ENCODE assay signal across 9 cellular contexts in genomic region chr7:36388423-36388822, GRCh38. TPM values are rescaled to one million over a fixed set of nuclear protein-coding genes. Genes with fewer than 3 reads are reported as not detected.
DNase-seq lines count a peak whose midpoint lies in the region; ATAC-seq, FAIRE-seq and TF ChIP-seq lines count a peak whose summit lies in the region.
"Had no signal": no experiment of that assay in that cellular context is flagged by ENCODE, and none has a peak within 500 bp of the region (broad histone marks: within the 10 kb centered on the region; RNA-seq: fewer than 3 reads in every experiment).

No MANE protein-coding gene starts in this region.

- intact Hi-C loops in HepG2 (cut with micrococcal nuclease; ENCODE audit: unreplicated experiment) (loop anchor here (1.0 to 5.0 kb wide), 3 partner anchors 8 to 594 kb away; partner anchors contain the start of gene SEPTIN7), right lobe of liver (cut with DNase I) (no loop called here)

- H3K4me3 ChIP-seq in HepG2 (replicated peaks in 1 of 3; ENCODE audit: insufficient read depth in 1 of 3, low read depth in 2 of 3, low read length in 3 of 3) (peak overlapping the region; percentile 58 to 97 (median 61)), right lobe of liver (no peak overlapping the region)

- H2AFZ ChIP-seq in HepG2 (ENCODE audit: low read length): peak overlapping the region; percentile 84

- in situ Hi-C loops in HepG2 (cut with HindIII; ENCODE audit: extremely low pct_ligation_motif_present, low pct_unique_long_range_greater_than_20kb): no loop called here

- no peaks in the 10 kb centered on the region for H3K27me3 Mint-ChIP-seq in central memory CD8-positive, alpha-beta T cell
- H3K27me3 Mint-ChIP-seq in neural crest cell (ENCODE audit: low read depth): no peaks in the 10 kb centered on the region

- DNase-seq in HepG2 (ENCODE audit: low spot score) (no peak), right lobe of liver (no peak), neural crest cell (ENCODE audit: low read depth, low spot score) (no peak), NCI-H1105 (lab: John Stamatoyannopoulos, UW) (no peak), RCC 7860 (ENCODE audit: low spot score) (no peak)
- DNase-seq in central memory CD8-positive, alpha-beta T cell (ENCODE audit: low spot score in 2 of 2): no peak
- DNase-seq in stimulated activated CD4-positive, alpha-beta T cell treated with anti-CD3 and anti-CD28 coated beads, Interleukin-4, amount 100 ng/mL, for 1 hour: no peak
- DNase-seq: NCI-H2081 treated with DMSO at 0.1 percent for 48 hours had no signal

- WGBS in HepG2 (ENCODE audit: low lambda C conversion rate): 2% methylated on average over 4 of the region's 4 CpGs
- WGBS in right lobe of liver (ENCODE audit: insufficient coverage, low coverage, low lambda C conversion rate, missing lambda C conversion rate): 53% methylated on average over 4 of the region's 4 CpGs

- ATAC-seq in HepG2 (no peak), right lobe of liver (no peak), HG02938 (IDR thresholded peaks at IDR 0.05; ENCODE audit: unreplicated experiment) (no peak)
- ATAC-seq in central memory CD8-positive, alpha-beta T cell (replicated peaks; ENCODE audit: extremely low read depth, poor library complexity, severe bottlenecking): no peak

- BruUV-seq in HepG2 (replicated peaks; lab: Mats Ljungman, UMichigan): no TSS peak

- CTCF ChIA-PET in HepG2 (lab: Yijun Ruan, JAX; ENCODE audit: low intra/inter-chr PET ratio, low total read pairs): no interaction called here

- no peak overlapping the region for H3K27ac Mint-ChIP-seq in central memory CD8-positive, alpha-beta T cell (ENCODE audit: low read depth)
- no peak overlapping the region for H3K27ac Mint-ChIP-seq in neural crest cell (ENCODE audit: unreplicated experiment)

- TF ChIP-seq POLR2A in HepG2 (IDR thresholded peaks at IDR 0.05; ENCODE audit: insufficient read depth in 1 of 2, low read depth in 2 of 2, low read length in 2 of 2) (no peak), right lobe of liver (IDR thresholded peaks at IDR 0.05) (no peak)

- FAIRE-seq in HepG2 (lab: Jason Lieb, UNC) (no peak), RCC 7860 (lab: Jason Lieb, UNC) (no peak)

- H3K27me3 ChIP-seq in HepG2 (ENCODE audit: control insufficient read depth in 1 of 2, insufficient read depth in 2 of 2, low read length in 2 of 2) (no peaks in the 10 kb centered on the region; a peak in 1 of 5 replicates), right lobe of liver (no peaks in the 10 kb centered on the region)

- peaks cover 2% of the 10 kb centered on the region for H3K36me3 Mint-ChIP-seq in central memory CD8-positive, alpha-beta T cell (ENCODE audit: insufficient read depth)
- no peaks in the 10 kb centered on the region for H3K36me3 Mint-ChIP-seq in neural crest cell (ENCODE audit: low read depth)

- H3K27ac ChIP-seq in HepG2 (ENCODE audit: extremely low read length, insufficient read depth, low read length): peak overlapping the region; percentile 89
- no peak overlapping the region for H3K27ac ChIP-seq in right lobe of liver

- H3K4me3 Mint-ChIP-seq in central memory CD8-positive, alpha-beta T cell: peak overlapping the region; percentile 80
- peak overlapping the region; percentile 85 for H3K4me3 Mint-ChIP-seq in neural crest cell

- no peaks in the 10 kb centered on the region for H3K9me3 ChIP-seq in HepG2 (ENCODE audit: low read length)
- H3K9me3 ChIP-seq in right lobe of liver: no peaks in the 10 kb centered on the region

- TF ChIP-seq EP300 in HepG2 (IDR thresholded peaks at IDR 0.05; ENCODE audit: low read depth in 2 of 2, low read length in 2 of 2) (no peak), HepG2 (CRISPR knock-in tag; IDR thresholded peaks at IDR 0.05; ENCODE audit: borderline replicate concordance) (no peak)

- H3K36me3 ChIP-seq in HepG2 (replicated peaks in 1 of 2; ENCODE audit: control insufficient read depth in 1 of 2, insufficient read depth in 2 of 2, low read length in 2 of 2) (no peaks in the 10 kb centered on the region), right lobe of liver (no peaks in the 10 kb centered on the region)

- POLR2A ChIA-PET in HepG2 (lab: Yijun Ruan, JAX): interaction anchor here (1.6 to 2.5 kb wide), 4 partner anchors 19 to 587 kb away, joined by 4 to 15 read pairs (median 6); partner anchors contain the start of gene SEPTIN7

- H3K4me1 ChIP-seq in HepG2 (ENCODE audit: insufficient read depth, low read length) (peaks cover 34% of the 10 kb centered on the region), right lobe of liver (peaks cover 0 to 8% (median 3%) of the 10 kb centered on the region in 4 donors)

- H3K4me1 Mint-ChIP-seq in central memory CD8-positive, alpha-beta T cell: peaks cover 20% of the 10 kb centered on the region
- peaks cover 31% of the 10 kb centered on the region for H3K4me1 Mint-ChIP-seq in neural crest cell

- no peaks in the 10 kb centered on the region for H4K20me1 ChIP-seq in HepG2 (ENCODE audit: insufficient read depth, low read length)

- H3K9me3 Mint-ChIP-seq in central memory CD8-positive, alpha-beta T cell: no peaks in the 10 kb centered on the region
- H3K9me3 Mint-ChIP-seq in neural crest cell: no peaks in the 10 kb centered on the region

- H3K4me2 ChIP-seq in HepG2 (ENCODE audit: low read depth, low read length): peak overlapping the region; percentile 95

- H3K9ac ChIP-seq in HepG2 (ENCODE audit: insufficient read depth, low read depth, low read length): peak overlapping the region; percentile 69

- H3K79me2 ChIP-seq in HepG2 (ENCODE audit: insufficient read depth, low read length): peaks cover 35% of the 10 kb centered on the region

- no peak for TF ChIP-seq CTCF in HepG2 (CRISPR knock-in tag; IDR thresholded peaks at IDR 0.05)
- no peak for TF ChIP-seq CTCF in right lobe of liver (IDR thresholded peaks at IDR 0.05)
- TF ChIP-seq CTCF in neural crest cell (conservative IDR thresholded peaks at IDR 0.05): no peak

- no peak for TF ChIP-seq RAD21 in HepG2 (CRISPR knock-in tag; IDR thresholded peaks at IDR 0.05)

TF ChIP-seq in HepG2, 621 proteins besides CTCF, POLR2A, EP300 and RAD21:
- TF ChIP-seq FOXK2 (IDR thresholded peaks at IDR 0.05): no peak

RNA-seq across cellular contexts. Expression of gene ANLN, which starts 1.2 kb away (rescaled TPM):
- 38.8 and 72.0 TPM in 2 replicates for total RNA-seq in HepG2 (2016; rRNA removed; fragmentation: Illumina TruSeq; extraction: Trizol)
- 5.1 and 7.8 TPM in 2 replicates for total RNA-seq in HepG2 (2016; cell fraction: cytosol; rRNA removed; fragmentation: Illumina TruSeq; extraction: Trizol; ENCODE audit: low read depth)
- 37.7 and 68.7 TPM in 2 replicates for total RNA-seq in HepG2 (2016; cell fraction: insoluble cytoplasmic fraction; rRNA removed; fragmentation: Illumina TruSeq; extraction: Trizol)
- 16.4 and 19.9 TPM in 2 replicates for total RNA-seq in HepG2 (2016; cell fraction: membrane; rRNA removed; fragmentation: Illumina TruSeq; extraction: Trizol)
- 96.5 and 107 TPM in 2 replicates for total RNA-seq in HepG2 (2016; cell fraction: nucleus; rRNA removed; fragmentation: Illumina TruSeq; extraction: Trizol)
- 13.3 and 20.0 TPM in 2 replicates for polyA plus RNA-seq in HepG2 (2011; rRNA removed)
- 6.3 and 6.5 TPM in 2 replicates for polyA plus RNA-seq in HepG2 (2011; cell fraction: cytosol; rRNA removed)
- 32.3 and 39.3 TPM in 2 replicates for polyA plus RNA-seq in HepG2 (2011; cell fraction: nucleus; rRNA removed)
- 10.2 and 22.0 TPM in 2 replicates for polyA plus RNA-seq in HepG2 (2012)
- polyA plus RNA-seq in HepG2 (2016; cell fraction: cytosol; fragmentation: Illumina TruSeq; extraction: Trizol; ENCODE audit: low read depth): 1.8 and 2.1 TPM in 2 replicates
- 23.5 and 27.8 TPM in 2 replicates for polyA plus RNA-seq in HepG2 (2016; cell fraction: insoluble cytoplasmic fraction; fragmentation: Illumina TruSeq; extraction: Trizol; ENCODE audit: low read depth)
- 4.8 and 5.6 TPM in 2 replicates for polyA plus RNA-seq in HepG2 (2016; cell fraction: membrane; fragmentation: Illumina TruSeq; extraction: Trizol; ENCODE audit: low read depth)
- 88.6 and 93.2 TPM in 2 replicates for polyA plus RNA-seq in HepG2 (2016; cell fraction: nucleus; fragmentation: Illumina TruSeq; extraction: Trizol; ENCODE audit: insufficient read depth, low read depth)
- 64.2 and 214 TPM in 2 replicates for polyA minus RNA-seq in HepG2 (2011; rRNA and poly(A)+ RNA removed; ENCODE audit: low replicate concordance)
- 29.0 and 48.1 TPM in 2 replicates for polyA minus RNA-seq in HepG2 (2011; cell fraction: cytosol; rRNA and poly(A)+ RNA removed)
- 105 and 132 TPM in 2 replicates for polyA minus RNA-seq in HepG2 (2011; cell fraction: nucleus; rRNA and poly(A)+ RNA removed)
- 1 to 10 TPM in 4 of 6 experiments, under 1 TPM in 2; 0.44 to 7.8 (median 2.2) TPM for total RNA-seq in right lobe of liver
- total RNA-seq in neural crest cell: 85.5 and 87.1 TPM in 2 replicates

Comparison
In these comparisons a context has a peak if more than half of its experiments do, and no peak if none do; other contexts are left out.
1. H3K4me3 ChIP-seq: peak in HepG2 (3 of 3); none in right lobe of liver (0 of 3).